ENCODE assay signal across 8 cellular contexts in genomic region chrX:19334945-19335626, GRCh38. TPM values are rescaled to one million over a fixed set of nuclear protein-coding genes. Genes with fewer than 3 reads are reported as not detected.
DNase-seq lines count a peak whose midpoint lies in the region; ATAC-seq and TF ChIP-seq lines count a peak whose summit lies in the region.

No MANE protein-coding gene starts in this region.

- peaks cover 1% of the 10 kb centered on the region for H3K4me1 Mint-ChIP-seq in activated CD4-positive, alpha-beta memory T cell treated with anti-CD3 and anti-CD28 coated beads for 36 hours (ENCODE audit: low read depth)

- no peak overlapping the region for H2BK5ac ChIP-seq in mesendoderm (ENCODE audit: low read length)

- H3K36me3 ChIP-seq in mesendoderm (ENCODE audit: control insufficient read depth, insufficient read depth, low read length) (no peaks in the 10 kb centered on the region), gastroesophageal sphincter (no peaks in the 10 kb centered on the region)

- peaks cover 1% of the 10 kb centered on the region for H3K36me3 Mint-ChIP-seq in activated CD4-positive, alpha-beta memory T cell treated with anti-CD3 and anti-CD28 coated beads for 36 hours

- H3K9me3 ChIP-seq in gastroesophageal sphincter, result peaks cover 0 to 15% (median 0%) of the 10 kb centered on the region in 3 donors

- H2BK120ac ChIP-seq in mesendoderm (ENCODE audit: low read depth, low read length), result no peak overlapping the region

- no peak for TF ChIP-seq EP300 in gastroesophageal sphincter (IDR thresholded peaks at IDR 0.05)

- POLR2A ChIA-PET in activated CD4-positive, alpha-beta memory T cell treated with anti-CD3 and anti-CD28 coated beads for 36 hours (lab: Charles Lee), result no interaction called here

- no peak overlapping the region for H3K18ac ChIP-seq in mesendoderm (ENCODE audit: low read length)

- H3K4ac ChIP-seq in mesendoderm (ENCODE audit: low read depth, low read length), result no peak overlapping the region

- no peak overlapping the region for H4K5ac ChIP-seq in mesendoderm (ENCODE audit: low read length)

- no peak overlapping the region for H3K27ac ChIP-seq in mesendoderm (ENCODE audit: low read depth, low read length)
- H3K27ac ChIP-seq in gastroesophageal sphincter, result no peak overlapping the region

- H2AK5ac ChIP-seq in mesendoderm (ENCODE audit: low read length), result no peak overlapping the region

- no CpG with 5 or more reads among the region's 16 CpGs for WGBS in mesendoderm (ENCODE audit: extremely low coverage, insufficient coverage, low lambda C conversion rate)
- WGBS in gastroesophageal sphincter (ENCODE audit: low coverage in 1 of 2), 2 donors, result 55 to 75% methylated on average over 10 to 12 of the region's 16 CpGs

- H3K4me1 ChIP-seq in mesendoderm (ENCODE audit: control insufficient read depth, low read depth, low read length), result no peaks in the 10 kb centered on the region
- no peaks in the 10 kb centered on the region for H3K4me1 ChIP-seq in gastroesophageal sphincter

- no peaks in the 10 kb centered on the region for H3K27me3 ChIP-seq in mesendoderm (ENCODE audit: insufficient read depth, low read length, poor library complexity)
- no peaks in the 10 kb centered on the region for H3K27me3 ChIP-seq in gastroesophageal sphincter

- H3K27me3 Mint-ChIP-seq in activated CD4-positive, alpha-beta memory T cell treated with anti-CD3 and anti-CD28 coated beads for 36 hours, result no peaks in the 10 kb centered on the region

- DNase-seq in NCI-H1694 treated with DMSO at 0.1 percent for 48 hours (lab: John Stamatoyannopoulos, UW) (peak; percentile 6), NCI-H1694 (lab: John Stamatoyannopoulos, UW) (no peak), mesendoderm (peak; percentile 80), GM19238 (ENCODE audit: insufficient read length, low spot score) (no peak)
- peak; percentile 14 for DNase-seq in activated CD4-positive, alpha-beta memory T cell treated with anti-CD3 and anti-CD28 coated beads for 36 hours

- H3K27ac Mint-ChIP-seq in activated CD4-positive, alpha-beta memory T cell treated with anti-CD3 and anti-CD28 coated beads for 36 hours, result no peak overlapping the region

- H3K9me3 Mint-ChIP-seq in activated CD4-positive, alpha-beta memory T cell treated with anti-CD3 and anti-CD28 coated beads for 36 hours, result peaks cover 7% of the 10 kb centered on the region

- TF ChIP-seq POLR2A in gastroesophageal sphincter (IDR thresholded peaks at IDR 0.05), result no peak

- no peak overlapping the region for H4K8ac ChIP-seq in mesendoderm (ENCODE audit: low read depth, low read length)

- no peak overlapping the region for H3K4me2 ChIP-seq in mesendoderm (ENCODE audit: low read length)

- ATAC-seq in gastroesophageal sphincter (no peak), GM18867 (IDR thresholded peaks at IDR 0.05; ENCODE audit: unreplicated experiment) (no peak)

- no peak overlapping the region for H3K23ac ChIP-seq in mesendoderm (ENCODE audit: low read length)

- no peak overlapping the region for H3K4me3 ChIP-seq in mesendoderm (ENCODE audit: low read length)
- H3K4me3 ChIP-seq in gastroesophageal sphincter, result no peak overlapping the region

- no peaks in the 10 kb centered on the region for H3K79me1 ChIP-seq in mesendoderm (ENCODE audit: low read length)

- TF ChIP-seq CTCF in LNCAP (IDR thresholded peaks at IDR 0.05) (peak; percentile 50), gastroesophageal sphincter (IDR thresholded peaks at IDR 0.05) (peak in 1 of 4 experiments; percentile 13)

- intact Hi-C loops in activated CD4-positive, alpha-beta memory T cell treated with anti-CD3 and anti-CD28 coated beads for 36 hours (cut with micrococcal nuclease), result loop anchor here (1.0 to 2.0 kb wide), 3 partner anchors 8 to 944 kb away; partner anchors contain the start of gene PDHA1

- H3K56ac ChIP-seq in mesendoderm (ENCODE audit: low read length), result no peak overlapping the region

- no peak overlapping the region for H2BK15ac ChIP-seq in mesendoderm (replicated peaks; ENCODE audit: low read depth)

- no peak overlapping the region for H3K9ac ChIP-seq in mesendoderm (ENCODE audit: low read length)

- H3K4me3 Mint-ChIP-seq in activated CD4-positive, alpha-beta memory T cell treated with anti-CD3 and anti-CD28 coated beads for 36 hours, result no peak overlapping the region

- no peaks in the 10 kb centered on the region for H3K79me2 ChIP-seq in mesendoderm (ENCODE audit: control insufficient read depth, insufficient read depth, low read length)

- CTCF ChIA-PET in activated CD4-positive, alpha-beta memory T cell treated with anti-CD3 and anti-CD28 coated beads for 36 hours (lab: Charles Lee), result interaction anchor here (1.3 to 1.4 kb wide), 2 partner anchors 37 kb away, joined by 3 read pairs; no protein-coding TSS in a partner anchor

RNA-seq across cellular contexts. Expression of gene PDHA1, which starts 8.6 kb away (rescaled TPM):
- total RNA-seq in activated CD4-positive, alpha-beta memory T cell treated with anti-CD3 and anti-CD28 coated beads for 36 hours, result 100 to 1,000 TPM; 245 TPM
- 73.2 TPM for polyA plus RNA-seq in mesendoderm (2013, experiment 1 of 2)
- polyA plus RNA-seq in mesendoderm (2013, experiment 2 of 2), result 83.2 TPM
- total RNA-seq in gastroesophageal sphincter, result 100 to 1,000 TPM in 2 of 4 donors, 10 to 100 TPM in 2; 74.2 to 186 (median 117) TPM

Comparison
In these comparisons a context has a peak if more than half of its experiments do, and no peak if none do; other contexts are left out.
1. DNase-seq: peak in NCI-H1694 treated with DMSO at 0.1 percent for 48 hours (single experiment), activated CD4-positive, alpha-beta memory T cell treated with anti-CD3 and anti-CD28 coated beads for 36 hours (single experiment) and mesendoderm (single experiment); none in NCI-H1694 (single experiment) and GM19238 (single experiment).